22 cellular contexts compared by ENCODE assay signal in the genomic region with DNA sequence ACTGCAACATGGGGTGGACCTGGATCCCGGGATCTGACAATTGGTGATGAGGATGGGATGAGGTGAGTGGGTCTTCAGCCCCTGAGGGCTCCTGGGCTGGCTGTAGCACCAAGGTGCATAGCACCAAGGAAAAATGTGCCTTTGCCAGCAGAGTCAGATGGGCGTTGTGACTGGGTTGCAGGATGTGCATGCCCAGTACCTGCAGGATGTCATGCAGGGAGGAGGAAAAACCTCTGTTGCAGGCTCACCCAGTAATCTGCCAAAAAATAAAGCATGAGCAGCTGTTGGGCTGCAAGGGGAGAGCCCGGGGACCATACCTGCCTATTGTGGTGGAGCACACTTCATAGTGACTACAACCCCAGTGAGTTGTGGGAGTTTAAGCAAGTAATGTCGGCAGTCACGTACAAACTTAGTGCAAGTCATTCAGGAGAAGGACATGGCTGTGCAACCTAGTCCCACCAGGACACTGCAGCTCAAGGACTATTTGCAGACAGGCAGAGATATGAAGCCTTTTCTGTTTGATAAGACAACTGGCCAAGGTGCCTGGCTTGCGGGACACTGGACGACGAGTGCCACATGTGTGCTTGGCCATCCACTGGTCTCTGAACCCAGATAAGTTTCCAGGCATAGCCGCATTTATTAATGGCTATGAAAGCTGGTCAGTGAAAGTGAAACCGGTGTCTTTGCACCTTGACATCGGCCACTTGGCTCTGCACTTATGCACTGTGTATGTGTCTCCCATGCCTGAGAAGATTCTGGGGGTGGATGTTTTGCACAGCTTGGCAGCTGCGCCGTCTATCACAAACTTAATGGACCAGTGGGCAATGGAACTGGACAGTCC.
"Had no signal": no experiment of that assay in that cellular context is flagged by ENCODE, and none has a peak within 500 bp of the region (broad histone marks: within the 10 kb centered on the region; RNA-seq: fewer than 3 reads in every experiment).

No MANE protein-coding gene starts in this region.

- H3K4me3 ChIP-seq: esophagus muscularis mucosa, gastrocnemius medialis, left ventricle myocardium inferior, lung, psoas muscle, testis, tibial nerve, upper lobe of right lung had no signal

- H3K27ac Mint-ChIP-seq: dendritic cell treated with granulocyte-macrophage colony-stimulating factor and Interleukin-4, amounts not matched to agents 40 ng/mL and 50 ng/mL, for 4 days; effector memory CD8-positive, alpha-beta T cell; naive B cell; nephron; stimulated activated naive CD8-positive, alpha-beta T cell treated with anti-CD3 and anti-CD28 coated beads, Interleukin-15, amount 100 ng/mL, for 72 hours had no signal

- DNase-seq: cerebellar nuclear complex; effector memory CD8-positive, alpha-beta T cell; gastrocnemius medialis; islet precursor cell; left ventricle myocardium inferior; mesenchymal stem cell; midbrain; naive B cell; psoas muscle; retina; stimulated activated CD4-positive, alpha-beta T cell treated with anti-CD3 and anti-CD28 coated beads, Interleukin-12 subunit alpha, Interleukin-12 subunit beta, amount 100 ng/mL, for 4 hours; stimulated activated naive CD8-positive, alpha-beta T cell treated with anti-CD3 and anti-CD28 coated beads, Interleukin-15, amount 100 ng/mL, for 72 hours; testis; upper lobe of right lung had no signal

- H3K4me1 ChIP-seq: esophagus muscularis mucosa, gastrocnemius medialis, left ventricle myocardium inferior, psoas muscle, testis, tibial nerve, upper lobe of right lung had no signal

- H3K4me1 Mint-ChIP-seq: naive B cell; nephron; stimulated activated naive CD8-positive, alpha-beta T cell treated with anti-CD3 and anti-CD28 coated beads, Interleukin-15, amount 100 ng/mL, for 72 hours had no signal

- H3K27ac ChIP-seq: epithelial cell of prostate, esophagus muscularis mucosa, gastrocnemius medialis, left ventricle myocardium inferior, neutrophil, psoas muscle, testis, tibial nerve, upper lobe of right lung had no signal

- H3K9me3 Mint-ChIP-seq: dendritic cell treated with granulocyte-macrophage colony-stimulating factor and Interleukin-4, amounts not matched to agents 40 ng/mL and 50 ng/mL, for 4 days; nephron; stimulated activated naive CD8-positive, alpha-beta T cell treated with anti-CD3 and anti-CD28 coated beads, Interleukin-15, amount 100 ng/mL, for 72 hours had no signal

- H3K36me3 ChIP-seq: esophagus muscularis mucosa, gastrocnemius medialis, left ventricle myocardium inferior, neutrophil, tibial nerve, upper lobe of right lung had no signal

- H3K36me3 Mint-ChIP-seq: naive B cell had no signal

- H3K27me3 Mint-ChIP-seq: dendritic cell treated with granulocyte-macrophage colony-stimulating factor and Interleukin-4, amounts not matched to agents 40 ng/mL and 50 ng/mL, for 4 days; effector memory CD8-positive, alpha-beta T cell; naive B cell; stimulated activated naive CD8-positive, alpha-beta T cell treated with anti-CD3 and anti-CD28 coated beads, Interleukin-15, amount 100 ng/mL, for 72 hours had no signal

- H3K4me3 Mint-ChIP-seq: dendritic cell treated with granulocyte-macrophage colony-stimulating factor and Interleukin-4, amounts not matched to agents 40 ng/mL and 50 ng/mL, for 4 days; effector memory CD8-positive, alpha-beta T cell; naive B cell; nephron; stimulated activated naive CD8-positive, alpha-beta T cell treated with anti-CD3 and anti-CD28 coated beads, Interleukin-15, amount 100 ng/mL, for 72 hours had no signal

- H3K9me3 ChIP-seq: esophagus muscularis mucosa, gastrocnemius medialis, left ventricle myocardium inferior, neutrophil, psoas muscle, testis, tibial nerve, upper lobe of right lung had no signal

- ATAC-seq: effector memory CD8-positive, alpha-beta T cell; gastrocnemius medialis; psoas muscle; sciatic nerve; stimulated activated naive CD8-positive, alpha-beta T cell treated with anti-CD3 and anti-CD28 coated beads, Interleukin-15, amount 100 ng/mL, for 72 hours had no signal

- H3K27me3 ChIP-seq: esophagus muscularis mucosa, gastrocnemius medialis, neutrophil, testis, tibial nerve, upper lobe of right lung had no signal
